Comparison of ENCODE assay signal across 19 cellular contexts in genomic region chr6:64256483-64256882, GRCh38.
"Had no signal": no experiment of that assay in that cellular context is flagged by ENCODE, and none has a peak within 500 bp of the region (broad histone marks: within the 10 kb centered on the region; RNA-seq: fewer than 3 reads in every experiment).

No MANE protein-coding gene starts in this region.

- H3K9me3 Mint-ChIP-seq: activated CD4-positive, alpha-beta memory T cell treated with anti-CD3 and anti-CD28 coated beads for 36 hours; nephron progenitor cell; stimulated activated naive B cell treated with anti-CD40 and anti-IgM and Interleukin-4, amounts not matched to agents 10 μg/mL and 1 μg/mL and 100 μg/mL, for 72 hours had no signal

- H3K4me3 ChIP-seq: esophagus squamous epithelium, left ventricle myocardium inferior, thoracic aorta, upper lobe of left lung had no signal

- H3K9me3 ChIP-seq: esophagus squamous epithelium, left ventricle myocardium inferior, thoracic aorta, upper lobe of left lung had no signal

- H3K4me1 ChIP-seq: esophagus squamous epithelium, left ventricle myocardium inferior, upper lobe of left lung had no signal

- H3K27me3 Mint-ChIP-seq: activated B cell treated with CpG ODN at 0.5 μM for 24 hours; activated CD4-positive, alpha-beta memory T cell treated with anti-CD3 and anti-CD28 coated beads for 36 hours; activated naive CD8-positive, alpha-beta T cell; effector memory CD8-positive, alpha-beta T cell; stimulated activated naive B cell treated with anti-CD40 and anti-IgM and Interleukin-4, amounts not matched to agents 10 μg/mL and 1 μg/mL and 100 μg/mL, for 72 hours had no signal

- H3K36me3 Mint-ChIP-seq: activated CD4-positive, alpha-beta memory T cell treated with anti-CD3 and anti-CD28 coated beads for 36 hours; activated naive CD8-positive, alpha-beta T cell; stimulated activated naive B cell treated with anti-CD40 and anti-IgM and Interleukin-4, amounts not matched to agents 10 μg/mL and 1 μg/mL and 100 μg/mL, for 72 hours had no signal

- H3K4me1 Mint-ChIP-seq: activated B cell treated with CpG ODN at 0.5 μM for 24 hours; immature natural killer cell; nephron progenitor cell; stimulated activated naive B cell treated with anti-CD40 and anti-IgM and Interleukin-4, amounts not matched to agents 10 μg/mL and 1 μg/mL and 100 μg/mL, for 72 hours had no signal

- H3K36me3 ChIP-seq: esophagus squamous epithelium, left ventricle myocardium inferior, thoracic aorta, upper lobe of left lung had no signal

- DNase-seq: activated B cell treated with CpG ODN at 0.5 μM for 24 hours; activated CD4-positive, alpha-beta memory T cell treated with anti-CD3 and anti-CD28 coated beads for 36 hours; activated CD4-positive, alpha-beta T cell treated with anti-CD3 and anti-CD28 coated beads for 4 hours; activated T-cell treated with anti-CD3 and anti-CD28 coated beads for 4 hours; amniotic stem cell; dermis blood vessel endothelial cell; effector memory CD8-positive, alpha-beta T cell; esophagus squamous epithelium; immature natural killer cell; kidney glomerular epithelial cell; left ventricle myocardium inferior; mammary epithelial cell; midbrain; nephron progenitor cell; retina; stimulated activated naive B cell treated with anti-CD40 and anti-IgM and Interleukin-4, amounts not matched to agents 10 μg/mL and 1 μg/mL and 100 μg/mL, for 72 hours; upper lobe of left lung had no signal

- H3K27me3 ChIP-seq: esophagus squamous epithelium, upper lobe of left lung had no signal

- H3K27ac Mint-ChIP-seq: activated B cell treated with CpG ODN at 0.5 μM for 24 hours; activated CD4-positive, alpha-beta memory T cell treated with anti-CD3 and anti-CD28 coated beads for 36 hours; activated naive CD8-positive, alpha-beta T cell; effector memory CD8-positive, alpha-beta T cell; immature natural killer cell; nephron progenitor cell; stimulated activated naive B cell treated with anti-CD40 and anti-IgM and Interleukin-4, amounts not matched to agents 10 μg/mL and 1 μg/mL and 100 μg/mL, for 72 hours had no signal

- H3K27ac ChIP-seq: esophagus squamous epithelium, left ventricle myocardium inferior, thoracic aorta, upper lobe of left lung had no signal

- ATAC-seq: effector memory CD8-positive, alpha-beta T cell; stimulated activated naive B cell treated with anti-CD40 and anti-IgM and Interleukin-4, amounts not matched to agents 10 μg/mL and 1 μg/mL and 100 μg/mL, for 72 hours had no signal

- H3K4me3 Mint-ChIP-seq: activated B cell treated with CpG ODN at 0.5 μM for 24 hours; activated CD4-positive, alpha-beta memory T cell treated with anti-CD3 and anti-CD28 coated beads for 36 hours; activated naive CD8-positive, alpha-beta T cell; effector memory CD8-positive, alpha-beta T cell; immature natural killer cell; nephron progenitor cell; stimulated activated naive B cell treated with anti-CD40 and anti-IgM and Interleukin-4, amounts not matched to agents 10 μg/mL and 1 μg/mL and 100 μg/mL, for 72 hours had no signal
